Comparison of ENCODE assay signal across 1 cellular context in genomic region chr11:117473692-117474091, GRCh38.
TF ChIP-seq lines count a peak whose summit lies in the region.

No MANE protein-coding gene starts in this region.

TF ChIP-seq in GM23338, 12 proteins besides CTCF, POLR2A, EP300 and RAD21 (continued from another document):
- no peak for TF ChIP-seq REST (IDR thresholded peaks at IDR 0.05; ENCODE audit: unreplicated experiment)
- no peak for TF ChIP-seq POLR2AphosphoS5 (IDR thresholded peaks at IDR 0.05; ENCODE audit: low read depth)
- no peak for TF ChIP-seq EZH2 (IDR thresholded peaks at IDR 0.05; ENCODE audit: low read depth, unreplicated experiment)
TF ChIP-seq in GM23338: peak in this region for 0.
